In genomic region chr1:233460692-233461091, GRCh38 we compare ENCODE assay signal across 9 cellular contexts.
"Had no signal": no experiment of that assay in that cellular context is flagged by ENCODE, and none has a peak within 500 bp of the region (broad histone marks: within the 10 kb centered on the region; RNA-seq: fewer than 3 reads in every experiment).

No MANE protein-coding gene starts in this region.

- H3K4me3 Mint-ChIP-seq: HFFc6 had no signal

- H3K36me3 ChIP-seq: HAP-1 had no signal

- DNase-seq: GOT3, HFFc6, IMR-90, KG1 had no signal

- H3K27ac ChIP-seq: HL-60 had no signal

- H3K4me3 ChIP-seq: HAP-1, K562 had no signal

- H3K27ac Mint-ChIP-seq: HFFc6 had no signal

- ATAC-seq: HCT116, K562 had no signal

- FAIRE-seq: H54, K562 had no signal

- H3K4me1 ChIP-seq: HAP-1 had no signal
